ENCODE assay signal across 1 cellular context in genomic region chr6:25277857-25278256, GRCh38.
TF ChIP-seq lines count a peak whose summit lies in the region.

No MANE protein-coding gene starts in this region.

TF ChIP-seq in WTC11, 78 proteins besides CTCF, POLR2A, EP300 and RAD21 (continued from another document):
- TF ChIP-seq E2F1 (CRISPR knock-in tag; IDR thresholded peaks at IDR 0.05), result no peak
- TF ChIP-seq IRF1 (CRISPR knock-in tag; IDR thresholded peaks at IDR 0.05), result no peak
- no peak for TF ChIP-seq NR3C1 (CRISPR knock-in tag; conservative IDR thresholded peaks at IDR 0.05; ENCODE audit: low read depth)
- TF ChIP-seq GTF2I (CRISPR knock-in tag; conservative IDR thresholded peaks at IDR 0.05), result no peak
- no peak for TF ChIP-seq ZNF317 (CRISPR knock-in tag; IDR thresholded peaks at IDR 0.05; ENCODE audit: borderline replicate concordance, low read depth)
